Comparison of ENCODE assay signal across 7 cellular contexts in the genomic region with DNA sequence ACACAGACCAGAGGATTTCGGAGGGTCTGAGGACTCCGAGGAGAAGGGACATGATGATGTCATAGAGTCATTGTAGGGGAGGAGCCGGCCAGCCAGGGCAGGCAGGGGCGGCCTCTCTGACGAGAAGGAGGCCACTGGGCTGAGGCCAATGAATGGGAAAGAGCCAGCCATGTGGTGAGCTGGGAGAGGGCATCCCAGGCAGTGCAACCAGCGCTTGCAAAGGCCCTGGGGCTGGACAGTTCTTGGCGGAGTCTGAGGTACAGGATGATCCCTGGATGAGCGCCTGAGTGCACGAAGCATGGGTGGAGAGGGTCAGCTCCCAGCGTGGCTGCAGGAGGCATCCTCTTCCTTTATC.
A peak's percentile ranks its signal among the peaks of the same experiment; 100 is the strongest.
DNase-seq lines count a peak whose midpoint lies in the region; ATAC-seq and TF ChIP-seq lines count a peak whose summit lies in the region.
"Not testable (repeated sequence)": the region's sequence is repeated elsewhere in the genome, so short reads cannot be mapped to it uniquely, and the experiment has no call there.

No MANE protein-coding gene starts in this region.

- H2AK5ac ChIP-seq in IMR-90 (ENCODE audit: low read depth, low read length) = peak overlapping the region; percentile 70
- H2AK5ac ChIP-seq in mesenchymal stem cell (ENCODE audit: low read length, severe bottlenecking) = not testable (repeated sequence)

- not testable (repeated sequence) for H3K27ac ChIP-seq in IMR-90 (ENCODE audit: insufficient read depth, low read length); mesenchymal stem cell (ENCODE audit: low read length, poor library complexity, severe bottlenecking); neural progenitor cell; aorta (ENCODE audit: low read depth in 1 of 2, low read length in 2 of 2)

- H4K5ac ChIP-seq in IMR-90 (ENCODE audit: low read depth, low read length) = not testable (repeated sequence)

- not testable (repeated sequence) for TF ChIP-seq POLR2A in IMR-90 (IDR thresholded peaks at IDR 0.05; ENCODE audit: low read depth, low read length)

- intact Hi-C loops in IMR-90 (cut with micrococcal nuclease); aorta (cut with DNase I): not testable (repeated sequence)

- H3K9me3 Mint-ChIP-seq in chondrocyte (ENCODE audit: low read depth) = peaks cover 10% of the 10 kb centered on the region
- not testable (repeated sequence) for H3K9me3 Mint-ChIP-seq in neural progenitor cell

- H2AK9ac ChIP-seq in IMR-90 (replicated peaks; ENCODE audit: low read depth, low read length, poor library complexity) = not testable (repeated sequence)

- not testable (repeated sequence) for H3K4me1 Mint-ChIP-seq in chondrocyte (ENCODE audit: low read depth); neural progenitor cell

- peak overlapping the region; percentile 60; the same call in 1 of the 2 replicates for H4K91ac ChIP-seq in IMR-90 (ENCODE audit: insufficient read depth, low read depth, low read length)
- H4K91ac ChIP-seq in mesenchymal stem cell (ENCODE audit: low read length) = peak overlapping the region; percentile 52

- not testable (repeated sequence) for H2BK5ac ChIP-seq in IMR-90 (ENCODE audit: low read depth, low read length, poor library complexity, severe bottlenecking); mesenchymal stem cell (ENCODE audit: low read depth, low read length, poor library complexity, severe bottlenecking)

- H2BK20ac ChIP-seq in IMR-90 (ENCODE audit: low read depth, low read length) = peak overlapping the region; percentile 49; the same call in 1 of the 2 replicates

- in situ Hi-C loops in IMR-90 (cut with MboI; ENCODE audit: low sequenced_read_pairs) = not testable (repeated sequence)

- H3K9ac ChIP-seq in IMR-90 (ENCODE audit: low read depth, low read length); mesenchymal stem cell (ENCODE audit: low read length); neural progenitor cell: not testable (repeated sequence)

- not testable (repeated sequence) for H3K36me3 Mint-ChIP-seq in chondrocyte (ENCODE audit: low read depth); neural progenitor cell

- BruUV-seq in IMR-90 (replicated peaks; lab: Mats Ljungman, UMichigan) = not testable (repeated sequence)

- peaks cover 24% of the 10 kb centered on the region for H3K9me1 ChIP-seq in IMR-90 (ENCODE audit: insufficient read depth, low read length)

- H2BK120ac ChIP-seq in IMR-90 (ENCODE audit: low read depth, low read length) = peak overlapping the region; percentile 76
- not testable (repeated sequence) for H2BK120ac ChIP-seq in mesenchymal stem cell (ENCODE audit: low read depth, low read length)

- not testable (repeated sequence) for H3K27ac Mint-ChIP-seq in chondrocyte (ENCODE audit: unreplicated experiment)
- H3K27ac Mint-ChIP-seq in neural progenitor cell = peak overlapping the region; percentile 85

- not testable (repeated sequence) for H3K23ac ChIP-seq in IMR-90 (ENCODE audit: low read depth, low read length)
- H3K23ac ChIP-seq in mesenchymal stem cell (ENCODE audit: low read length in 2 of 2) = peak overlapping the region in 1 of 2 experiments; percentile 18

- H3K27me3 ChIP-seq in IMR-90 (ENCODE audit: control insufficient read depth, insufficient read depth, low read length); aorta (ENCODE audit: control insufficient read depth in 1 of 2, insufficient read depth in 2 of 2, low read length in 1 of 2): not testable (repeated sequence)
- H3K27me3 ChIP-seq in mesenchymal stem cell (ENCODE audit: control insufficient read depth in 1 of 2, insufficient read depth in 1 of 2, low read length in 2 of 2) (peaks cover 0 to 62% of the 10 kb centered on the region in 2 experiments), neural progenitor cell (peaks cover 12% of the 10 kb centered on the region)

- not testable (repeated sequence) for H3F3A ChIP-seq in neural progenitor cell (ENCODE audit: low read depth)

- TF ChIP-seq CTCF in IMR-90 (conservative IDR thresholded peaks at IDR 0.05; ENCODE audit: low read depth, low read length); chondrocyte (IDR thresholded peaks at IDR 0.05); neural progenitor cell (IDR thresholded peaks at IDR 0.05): not testable (repeated sequence)

- H3K36me3 ChIP-seq in IMR-90 (ENCODE audit: control insufficient read depth, insufficient read depth, low read length); mesenchymal stem cell (ENCODE audit: control insufficient read depth in 1 of 2, insufficient read depth in 2 of 2, low read depth in 1 of 2, low read length in 2 of 2); neural progenitor cell; aorta (ENCODE audit: control insufficient read depth in 1 of 2, insufficient read depth in 2 of 2, low read length in 1 of 2): not testable (repeated sequence)

- peaks cover 0 to 20% of the 10 kb centered on the region in 2 experiments; a peak in 2 of 4 replicates for H3K79me1 ChIP-seq in IMR-90 (ENCODE audit: low read depth in 1 of 2, low read length in 2 of 2)
- not testable (repeated sequence) for H3K79me1 ChIP-seq in mesenchymal stem cell (replicated peaks; ENCODE audit: low read length, poor library complexity, severe bottlenecking)

- peak overlapping the region; percentile 30 to 57 for H2BK12ac ChIP-seq in mesenchymal stem cell (ENCODE audit: low read length in 2 of 2)

- not testable (repeated sequence) for H3K4me3 ChIP-seq in IMR-90 (ENCODE audit: insufficient read depth, low read depth, low read length); mesenchymal stem cell (ENCODE audit: insufficient read depth in 1 of 2, low read depth in 1 of 2, low read length in 2 of 2); neural progenitor cell; aorta (ENCODE audit: low read length in 2 of 2)

- H3K4me2 ChIP-seq in IMR-90 (ENCODE audit: low read depth, low read length); mesenchymal stem cell (ENCODE audit: low read length, poor library complexity, severe bottlenecking); neural progenitor cell: not testable (repeated sequence)

- ATAC-seq in IMR-90 (ENCODE audit: low read depth); aorta (ENCODE audit: low FRiP score): not testable (repeated sequence)
- peak; percentile 35 for ATAC-seq in esophagus mucosa
- ATAC-seq in left lobe of liver = peak; percentile 29

- H3K4me3 Mint-ChIP-seq in chondrocyte (ENCODE audit: unreplicated experiment); neural progenitor cell: not testable (repeated sequence)

- not testable (repeated sequence) for DNase-seq in IMR-90; left lobe of liver (ENCODE audit: low spot score); mesenchymal stem cell; neural progenitor cell (ENCODE audit: low spot score)
- peak; percentile 89 for DNase-seq in chondrocyte (ENCODE audit: low spot score)
- peak; percentile 45 to 65 for DNase-seq in aorta

- H4K8ac ChIP-seq in IMR-90 (ENCODE audit: low read depth in 2 of 2, low read length in 2 of 2); mesenchymal stem cell (ENCODE audit: low read length): not testable (repeated sequence)

- H3K4ac ChIP-seq in IMR-90 (ENCODE audit: low read depth, low read length) = peak overlapping the region; percentile 66; the same call in 1 of the 2 replicates
- peak overlapping the region in 1 of 2 experiments; percentile 4 for H3K4ac ChIP-seq in mesenchymal stem cell (ENCODE audit: low read depth in 1 of 2, low read length in 2 of 2)

- H3K9me3 ChIP-seq in IMR-90 (ENCODE audit: control insufficient read depth, insufficient read depth, low read length); mesenchymal stem cell (ENCODE audit: control insufficient read depth, low read length); neural progenitor cell (ENCODE audit: low read depth); aorta (ENCODE audit: control insufficient read depth, low read length): not testable (repeated sequence)

- H2BK15ac ChIP-seq in IMR-90 (ENCODE audit: low read depth, low read length) (peak overlapping the region; percentile 75; the same call in 2 of the 3 replicates), mesenchymal stem cell (ENCODE audit: low read depth, poor library complexity, severe bottlenecking) (peak overlapping the region; percentile 33)

- H3K56ac ChIP-seq in IMR-90 (ENCODE audit: extremely low read depth, insufficient read depth, low read length) = not testable (repeated sequence)

- H3K27me3 Mint-ChIP-seq in chondrocyte (ENCODE audit: low read depth) (peaks cover 59% of the 10 kb centered on the region), neural progenitor cell (ENCODE audit: insufficient read depth, low read depth) (peaks cover 32% of the 10 kb centered on the region)

- 0 out of 2 replicates have a peak overlapping the region, but pooled peaks have one; percentile 71 for H3K14ac ChIP-seq in IMR-90 (replicated peaks; ENCODE audit: low read depth, low read length)
- not testable (repeated sequence) for H3K14ac ChIP-seq in mesenchymal stem cell (ENCODE audit: low read length in 2 of 2)

- H3K79me2 ChIP-seq in neural progenitor cell (ENCODE audit: low read depth) = not testable (repeated sequence)

- peaks cover 32% of the 10 kb centered on the region for H3K4me1 ChIP-seq in IMR-90 (ENCODE audit: control insufficient read depth, insufficient read depth, low read length)
- not testable (repeated sequence) for H3K4me1 ChIP-seq in mesenchymal stem cell (ENCODE audit: control insufficient read depth, insufficient read depth, low read depth, low read length); neural progenitor cell; aorta (ENCODE audit: control insufficient read depth in 1 of 2, insufficient read depth in 2 of 2, low read length in 2 of 2)

- not testable (repeated sequence) for TF ChIP-seq RAD21 in IMR-90 (IDR thresholded peaks at IDR 0.05; ENCODE audit: low read length)

- 90% methylated on average over 5 of the region's 10 CpGs; no CpG with 5 or more reads in 1 of the 2 experiments for WGBS in IMR-90 (ENCODE audit: extremely low coverage in 2 of 2, insufficient read length in 1 of 2), 2 experiments
- WGBS in mesenchymal stem cell = 86% methylated on average over 9 of the region's 10 CpGs
- 71 to 74% methylated on average over 10 of the region's 10 CpGs for WGBS in aorta, 2 donors

- dilution Hi-C loops in IMR-90 (cut with HindIII; ENCODE audit: low sequenced_read_pairs, unreplicated experiment) = not testable (repeated sequence)

- not testable (repeated sequence) for H3K18ac ChIP-seq in IMR-90 (ENCODE audit: low read depth, low read length)
- peak overlapping the region; percentile 59 to 75 for H3K18ac ChIP-seq in mesenchymal stem cell (ENCODE audit: low read depth in 1 of 2, low read length in 2 of 2)

- POLR2A ChIA-PET in IMR-90 (lab: Charles Lee; ENCODE audit: unreplicated experiment) = not testable (repeated sequence)

- CTCF ChIA-PET in IMR-90 (lab: Yijun Ruan, JAX) = not testable (repeated sequence)

- not testable (repeated sequence) for H2AFZ ChIP-seq in IMR-90 (replicated peaks; ENCODE audit: low read length, poor library complexity); mesenchymal stem cell (ENCODE audit: low read depth, low read length); neural progenitor cell (replicated peaks)

- not testable (repeated sequence) for H4K20me1 ChIP-seq in IMR-90 (ENCODE audit: insufficient read depth, low read length); neural progenitor cell (ENCODE audit: low read depth)
